In the genomic region with DNA sequence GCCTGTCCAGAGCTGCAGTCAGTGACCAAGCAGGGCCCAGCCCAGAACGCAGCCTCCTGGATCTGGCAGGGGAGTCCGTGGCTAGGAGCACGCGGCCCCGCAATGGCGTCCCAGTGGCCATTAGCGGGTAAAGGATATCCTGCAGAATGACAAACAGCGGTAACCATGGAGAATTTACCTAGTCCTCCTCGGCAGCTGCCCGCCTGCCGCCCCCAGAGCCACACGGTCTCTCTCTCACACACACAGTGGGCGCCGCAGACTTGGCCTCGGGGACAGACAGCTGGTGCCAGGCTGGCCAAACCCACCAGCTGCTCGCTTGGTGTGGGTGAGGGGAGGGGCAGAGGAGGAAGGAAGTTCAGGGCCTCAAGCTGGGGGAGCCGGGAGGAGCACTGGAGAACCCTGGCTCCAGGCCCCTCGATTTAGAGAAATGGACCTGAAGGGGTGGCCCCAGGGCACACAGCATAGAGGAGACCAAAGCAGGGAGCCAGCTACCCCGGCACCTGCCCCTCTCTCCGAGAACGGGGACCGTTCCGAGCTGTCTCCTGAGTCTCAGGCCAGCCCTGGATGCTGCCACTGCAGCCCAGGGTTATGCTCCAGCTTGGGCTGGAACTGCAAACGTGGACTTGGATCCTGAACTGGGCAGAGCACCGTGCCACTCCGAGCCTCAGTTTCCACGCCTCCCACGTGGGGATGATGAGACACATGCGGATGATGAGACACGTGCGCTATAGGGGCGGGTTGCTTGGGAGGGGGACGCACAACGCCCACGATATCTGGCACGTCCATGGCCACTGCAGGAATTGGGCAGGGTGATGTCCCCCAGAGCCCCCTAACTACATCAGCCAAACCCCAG, we compare ENCODE assay signal across 1 cellular context.
TF ChIP-seq lines count a peak whose summit lies in the region.

No MANE protein-coding gene starts in this region.

TF ChIP-seq in endothelial cell of umbilical vein, 7 proteins besides CTCF, POLR2A, EP300 and RAD21 (continued from another document):
- TF ChIP-seq EZH2 (IDR thresholded peaks at IDR 0.05; ENCODE audit: borderline replicate concordance, low read depth, low read length, severe bottlenecking) = no peak
